7 cellular contexts compared by ENCODE assay signal in the genomic region with DNA sequence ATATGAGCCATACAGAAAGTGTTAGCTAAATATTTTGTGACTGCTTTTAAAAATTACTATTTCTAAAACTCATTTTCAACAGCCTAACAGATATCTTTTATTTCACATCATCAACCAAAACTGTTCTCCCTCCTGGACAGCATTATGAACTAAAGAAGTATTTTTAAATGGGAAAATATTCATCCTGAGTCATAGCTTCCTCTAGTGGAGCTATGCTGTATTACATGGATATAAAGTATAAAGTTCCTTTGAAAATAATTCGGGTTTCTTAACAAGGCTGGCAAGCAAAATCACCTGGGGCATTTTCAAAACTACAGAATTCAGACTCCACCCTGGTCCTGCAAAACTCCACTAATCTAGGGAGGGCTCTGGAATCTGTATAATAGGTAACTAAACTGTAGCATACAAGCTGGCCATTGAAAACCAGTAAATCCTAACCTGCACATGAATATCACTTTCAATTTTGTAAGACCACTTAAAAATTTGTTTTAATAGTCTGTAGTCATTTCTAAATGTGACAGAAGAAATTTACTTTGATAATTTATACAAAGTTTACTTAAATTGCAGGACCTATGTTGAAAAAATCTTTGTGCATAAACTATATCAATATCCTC. TPM values are rescaled to one million over a fixed set of nuclear protein-coding genes. Genes with fewer than 3 reads are reported as not detected.
A peak's percentile ranks its signal among the peaks of the same experiment; 100 is the strongest.
DNase-seq lines count a peak whose midpoint lies in the region; ATAC-seq and TF ChIP-seq lines count a peak whose summit lies in the region.

No MANE protein-coding gene starts in this region.

- no peak overlapping the region for H3K27ac ChIP-seq in OCI-LY3 (ENCODE audit: low read length)
- H3K27ac ChIP-seq in fibroblast of lung (ENCODE audit: insufficient read depth, low read length) = no peak overlapping the region
- no peak overlapping the region for H3K27ac ChIP-seq in testis

- H4K20me1 ChIP-seq in OCI-LY3 (ENCODE audit: insufficient read depth, low read length) (no peaks in the 10 kb centered on the region), fibroblast of lung (ENCODE audit: control insufficient read depth, extremely low read depth, insufficient read depth, low read length) (no peaks in the 10 kb centered on the region)

- H2AFZ ChIP-seq in OCI-LY3 (ENCODE audit: low read depth, low read length) = 0 out of 2 replicates have a peak overlapping the region, but pooled peaks have one; percentile 46
- H2AFZ ChIP-seq in fibroblast of lung (ENCODE audit: low read length) = no peak overlapping the region

- ATAC-seq in HG02759 (IDR thresholded peaks at IDR 0.05; ENCODE audit: unreplicated experiment) (peak; percentile 66), HG03469 (IDR thresholded peaks at IDR 0.05; ENCODE audit: unreplicated experiment) (no peak)

- H3K9me3 ChIP-seq in OCI-LY3 (ENCODE audit: insufficient read depth, low read length) = no peaks in the 10 kb centered on the region
- H3K9me3 ChIP-seq in fibroblast of lung (ENCODE audit: control insufficient read depth, insufficient read depth, low read depth, low read length) = no peaks in the 10 kb centered on the region
- H3K9me3 ChIP-seq in testis = no peaks in the 10 kb centered on the region

- H3K27me3 ChIP-seq in OCI-LY3 (ENCODE audit: low read depth, low read length) (no peaks in the 10 kb centered on the region), fibroblast of lung (ENCODE audit: control insufficient read depth, insufficient read depth, low read length) (no peaks in the 10 kb centered on the region), testis (no peaks in the 10 kb centered on the region)

- H3K36me3 ChIP-seq in OCI-LY3 (replicated peaks; ENCODE audit: low read depth, low read length) (no peaks in the 10 kb centered on the region), fibroblast of lung (ENCODE audit: control insufficient read depth, insufficient read depth, low read length) (no peaks in the 10 kb centered on the region), testis (ENCODE audit: low read depth, missing control alignments) (no peaks in the 10 kb centered on the region)

- TF ChIP-seq CTCF in GM12864 (IDR thresholded peaks at IDR 0.05; ENCODE audit: low read depth, low read length, missing control alignments) = peak; percentile 64
- peak; percentile 74 for TF ChIP-seq CTCF in OCI-LY3 (IDR thresholded peaks at IDR 0.05; ENCODE audit: low read depth, low read length)
- TF ChIP-seq CTCF in fibroblast of lung (conservative IDR thresholded peaks at IDR 0.05 in 1 of 2, IDR thresholded peaks at IDR 0.05 in 1 of 2; ENCODE audit: low read depth in 1 of 2, low read length in 2 of 2) = peak; percentile 50 to 80
- TF ChIP-seq CTCF in testis (IDR thresholded peaks at IDR 0.05) = peak; percentile 39 to 75 (median 47)

- H3K4me3 ChIP-seq in GM12864 (ENCODE audit: low read depth, low read length) = no peak overlapping the region
- peak overlapping the region; percentile 42 for H3K4me3 ChIP-seq in OCI-LY3 (ENCODE audit: low read length)
- peak overlapping the region in 1 of 4 experiments; percentile 23 for H3K4me3 ChIP-seq in fibroblast of lung (replicated peaks in 1 of 4; ENCODE audit: control extremely low read depth in 1 of 4, insufficient read depth in 1 of 4, low read depth in 3 of 4, low read length in 4 of 4)
- no peak overlapping the region for H3K4me3 ChIP-seq in testis

- DNase-seq in GM12864 (ENCODE audit: low read depth) (no peak), fibroblast of lung (ENCODE audit: low read depth in 2 of 2) (peak; percentile 17 to 51), testis (no peak), nucleus accumbens (lab: John Stamatoyannopoulos, UW) (no peak)

- H3K4me1 ChIP-seq in OCI-LY3 (ENCODE audit: low read length) (peaks cover 8% of the 10 kb centered on the region; the same call in 1 of the 2 replicates), fibroblast of lung (ENCODE audit: control insufficient read depth, extremely low read depth, insufficient read depth, low read length) (no peaks in the 10 kb centered on the region), testis (no peaks in the 10 kb centered on the region)

- intact Hi-C loops in testis (cut with DNase I; ENCODE audit: low total_unique reads) = no loop called here

- H3K79me2 ChIP-seq in OCI-LY3 (ENCODE audit: low read length) (no peaks in the 10 kb centered on the region), fibroblast of lung (ENCODE audit: control insufficient read depth, insufficient read depth, low read length) (no peaks in the 10 kb centered on the region)

- TF ChIP-seq POLR2A in testis (IDR thresholded peaks at IDR 0.05) = no peak

- no peak overlapping the region for H3K9ac ChIP-seq in OCI-LY3 (ENCODE audit: low read length)
- H3K9ac ChIP-seq in fibroblast of lung (ENCODE audit: insufficient read depth, low read length) = no peak overlapping the region

- H3K4me2 ChIP-seq in OCI-LY3 (ENCODE audit: low read length) (peak overlapping the region; percentile 68), fibroblast of lung (ENCODE audit: extremely low read depth, insufficient read depth, low read length) (no peak overlapping the region)

- WGBS in testis, 2 donors = 20 to 37% methylated on average over 1 of the region's 1 CpG

RNA-seq across cellular contexts. Expression of a gene that starts 53.5 kb away (rescaled TPM):
- 0.17 TPM in 1 of 2 replicates, not detected in the other for total RNA-seq in fibroblast of lung
- 0.02 and 0.08 TPM in 2 replicates for polyA plus RNA-seq in fibroblast of lung
- polyA plus RNA-seq in fibroblast of lung (2012) = not detected in 2 replicates
- not detected in 2 replicates for polyA minus RNA-seq in fibroblast of lung (ENCODE audit: low replicate concordance)
- 10 to 100 TPM in 1 of 2 donors, 1 to 10 TPM in 1; 4.7 to 11.4 TPM for total RNA-seq in testis
- 21.9 TPM for polyA plus RNA-seq in testis (ENCODE audit: insufficient read depth, low read depth, low replicate concordance)

Comparison
In these comparisons a context has a peak if more than half of its experiments do, and no peak if none do; other contexts are left out.
1. DNase-seq: peak in fibroblast of lung (2 of 2); none in GM12864 (single experiment), testis (single experiment) and nucleus accumbens (0 of 56).
2. Peak in every context shown above with its lines, with median percentiles within 50 percentile points of each other: CTCF ChIP-seq.